ENCODE assay signal across 19 cellular contexts in the genomic region with DNA sequence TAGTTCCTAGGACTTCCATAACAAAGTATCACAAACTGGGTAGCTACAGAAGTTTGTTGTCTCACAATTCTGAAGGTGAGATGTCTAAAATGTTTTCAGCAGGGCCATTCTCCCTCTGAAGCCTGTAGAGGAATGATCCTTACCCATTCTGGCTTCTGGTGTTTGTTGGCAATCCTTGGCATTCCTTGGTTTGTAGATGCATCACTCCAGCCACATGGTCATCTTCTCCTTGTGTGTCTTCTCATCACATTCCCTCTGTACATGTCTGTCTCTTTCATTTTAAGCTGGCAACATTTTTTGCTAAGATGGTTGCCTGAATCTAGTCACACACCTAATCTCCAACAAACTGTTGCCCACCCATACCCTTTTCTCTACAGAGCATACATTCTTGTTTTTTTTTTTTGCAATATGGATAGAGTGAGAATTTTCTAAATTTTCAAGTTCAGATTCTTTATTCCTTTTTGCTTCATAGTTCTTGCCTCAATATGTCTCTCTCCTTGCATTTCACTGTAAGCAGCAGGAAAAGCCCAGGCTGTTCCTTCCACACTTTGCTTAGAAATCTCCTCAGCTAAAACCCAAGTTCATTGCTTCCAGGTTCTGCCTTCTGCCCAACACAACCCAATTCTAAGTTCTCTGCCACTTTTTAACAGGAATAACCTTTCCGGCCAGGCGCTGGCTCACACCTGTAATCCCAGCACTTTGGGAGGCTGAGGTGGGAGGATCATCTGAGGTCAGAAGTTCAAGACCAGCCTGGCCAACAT. TPM values are rescaled to one million over a fixed set of nuclear protein-coding genes. Genes with fewer than 3 reads are reported as not detected.
"Had no signal": no experiment of that assay in that cellular context is flagged by ENCODE, and none has a peak within 500 bp of the region (broad histone marks: within the 10 kb centered on the region; RNA-seq: fewer than 3 reads in every experiment).

No MANE protein-coding gene starts in this region.

- DNase-seq: activated CD4-positive, alpha-beta T cell treated with anti-CD3 and anti-CD28 coated beads for 48 hours; activated CD8-positive, alpha-beta memory T cell treated with anti-CD3 and anti-CD28 coated beads, Interleukin-2, amount 50 U/mL, for 48 hours; activated naive CD4-positive, alpha-beta T cell treated with anti-CD3 and anti-CD28 coated beads, Interleukin-2, amount 10 ng/mL, durations not matched to agents 7 days and 5 days; amygdala; body of pancreas; central memory CD4-positive, alpha-beta T cell; cortex of kidney; effector CD4-positive, alpha-beta T cell; head of caudate nucleus; mesendoderm; sigmoid colon; spleen; WERI-Rb-1 had no signal

- H3K4me3 Mint-ChIP-seq: activated naive CD4-positive, alpha-beta T cell treated with anti-CD3 and anti-CD28 coated beads, Interleukin-2, amount 10 ng/mL, durations not matched to agents 7 days and 5 days; neural crest cell; T-helper 1 cell treated with Interleukin-12 subunit alpha and Interleukin-12 subunit beta and Interleukin-4 antibody, amounts not matched to agents 30 μg/mL and 1 μg/mL, for 36 hours had no signal

- H3K27ac ChIP-seq: body of pancreas, sigmoid colon, spleen, thoracic aorta, WERI-Rb-1 had no signal

- H3K9me3 ChIP-seq: body of pancreas, sigmoid colon, spleen, thoracic aorta had no signal

- H3K27ac Mint-ChIP-seq: activated naive CD4-positive, alpha-beta T cell treated with anti-CD3 and anti-CD28 coated beads, Interleukin-2, amount 10 ng/mL, durations not matched to agents 7 days and 5 days; activated T-helper 2 cell treated with anti-CD3 and anti-CD28 coated beads, Interferon-gamma antibody, Interleukin-2, Interleukin-4, amounts not matched to agents 10 μg/mL and 5 μg/mL and 100 μg/mL, durations not matched to agents 14 hours and 24 hours and 36 hours; T-helper 1 cell treated with Interleukin-12 subunit alpha and Interleukin-12 subunit beta and Interleukin-4 antibody, amounts not matched to agents 30 μg/mL and 1 μg/mL, for 36 hours had no signal

- H3K4me3 ChIP-seq: body of pancreas, sigmoid colon, spleen, thoracic aorta had no signal

- H3K27me3 ChIP-seq: body of pancreas, sigmoid colon, spleen had no signal

- H3K4me1 ChIP-seq: body of pancreas had no signal

- H3K4me1 Mint-ChIP-seq: neural crest cell had no signal

- H3K9me3 Mint-ChIP-seq: activated naive CD4-positive, alpha-beta T cell treated with anti-CD3 and anti-CD28 coated beads, Interleukin-2, amount 10 ng/mL, durations not matched to agents 7 days and 5 days; activated T-helper 2 cell treated with anti-CD3 and anti-CD28 coated beads, Interferon-gamma antibody, Interleukin-2, Interleukin-4, amounts not matched to agents 10 μg/mL and 5 μg/mL and 100 μg/mL, durations not matched to agents 14 hours and 24 hours and 36 hours; neural crest cell; T-helper 1 cell treated with Interleukin-12 subunit alpha and Interleukin-12 subunit beta and Interleukin-4 antibody, amounts not matched to agents 30 μg/mL and 1 μg/mL, for 36 hours had no signal

- H3K27me3 Mint-ChIP-seq: activated naive CD4-positive, alpha-beta T cell treated with anti-CD3 and anti-CD28 coated beads, Interleukin-2, amount 10 ng/mL, durations not matched to agents 7 days and 5 days had no signal

- ATAC-seq: body of pancreas had no signal

RNA-seq across cellular contexts. Expression of gene LAX1, which starts 48.8 kb away (rescaled TPM):
- total RNA-seq: frontal cortex, neural crest cell, osteoblast had no signal
